9 cellular contexts compared by ENCODE assay signal in the genomic region with DNA sequence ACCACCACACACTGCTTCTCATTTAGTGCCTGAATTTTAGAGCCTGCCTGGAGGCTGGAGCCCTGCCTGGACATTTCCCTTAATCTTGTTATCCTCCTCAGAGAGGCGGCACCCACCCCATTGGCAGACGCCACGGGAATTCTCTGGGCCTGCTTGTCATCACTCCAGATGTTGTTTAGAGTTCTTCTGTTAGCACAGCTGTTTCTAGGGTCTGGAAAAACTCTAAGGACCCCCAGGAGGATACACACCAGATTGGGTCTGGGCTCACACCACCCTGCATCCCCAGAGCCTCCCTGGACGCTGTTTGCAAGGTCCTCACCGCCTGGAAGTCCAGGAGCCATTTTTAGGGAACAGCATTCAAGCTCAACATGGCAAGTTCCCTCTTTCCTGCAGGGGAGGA. TPM values are rescaled to one million over a fixed set of nuclear protein-coding genes. Genes with fewer than 3 reads are reported as not detected.
DNase-seq lines count a peak whose midpoint lies in the region; ATAC-seq and TF ChIP-seq lines count a peak whose summit lies in the region.
"Had no signal": no experiment of that assay in that cellular context is flagged by ENCODE, and none has a peak within 500 bp of the region (broad histone marks: within the 10 kb centered on the region; RNA-seq: fewer than 3 reads in every experiment).

No MANE protein-coding gene starts in this region.

- no peak overlapping the region for H3K4me2 ChIP-seq in neural progenitor cell

- 21 to 51% methylated on average over 5 of the region's 5 CpGs for WGBS in lower leg skin, 2 donors

- peak overlapping the region; percentile 17 for H2AFZ ChIP-seq in neural progenitor cell (replicated peaks)

- H3K9me3 Mint-ChIP-seq in endothelial cell (ENCODE audit: unreplicated experiment) (no peaks in the 10 kb centered on the region), neural progenitor cell (no peaks in the 10 kb centered on the region)

- no peak overlapping the region for H3K9ac ChIP-seq in neural progenitor cell

- ATAC-seq in GM18505 (IDR thresholded peaks at IDR 0.05; ENCODE audit: unreplicated experiment) = no peak

- no peaks in the 10 kb centered on the region for H3K36me3 Mint-ChIP-seq in endothelial cell (ENCODE audit: low read depth, unreplicated experiment)
- H3K36me3 Mint-ChIP-seq in neural progenitor cell = no peaks in the 10 kb centered on the region

- H3K27me3 ChIP-seq in MG63 (no peaks in the 10 kb centered on the region), neural progenitor cell (no peaks in the 10 kb centered on the region), H7 (ENCODE audit: control insufficient read depth, insufficient read depth, low read length) (no peaks in the 10 kb centered on the region)

- DNase-seq in AG10803 (ENCODE audit: low read depth) = peak; percentile 78
- DNase-seq in MG63 = peak; percentile 67
- no peak for DNase-seq in endothelial cell (ENCODE audit: low spot score)
- DNase-seq in neural progenitor cell (ENCODE audit: low spot score) = peak; percentile 18
- no peak for DNase-seq in GM10266 (ENCODE audit: extremely low spot score)
- DNase-seq in H7 = no peak
- DNase-seq in lower leg skin (ENCODE audit: low spot score in 2 of 2) = no peak

- H3K27ac ChIP-seq in neural progenitor cell = no peak overlapping the region

- H3K4me1 ChIP-seq in neural progenitor cell = peaks cover 20% of the 10 kb centered on the region

- H3K27ac Mint-ChIP-seq in endothelial cell (ENCODE audit: unreplicated experiment) (no peak overlapping the region), neural progenitor cell (peak overlapping the region; percentile 55)

- no peaks in the 10 kb centered on the region for H3K36me3 ChIP-seq in MG63
- H3K36me3 ChIP-seq in neural progenitor cell = no peaks in the 10 kb centered on the region
- H3K36me3 ChIP-seq in H7 (replicated peaks; ENCODE audit: control insufficient read depth, insufficient read depth, low read length) = no peaks in the 10 kb centered on the region

- no peaks in the 10 kb centered on the region for H4K20me1 ChIP-seq in neural progenitor cell (ENCODE audit: low read depth)

- H3K27me3 Mint-ChIP-seq in endothelial cell (ENCODE audit: unreplicated experiment) (peaks cover 7% of the 10 kb centered on the region), neural progenitor cell (ENCODE audit: insufficient read depth, low read depth) (peaks cover 9% of the 10 kb centered on the region)

- H3K79me2 ChIP-seq in neural progenitor cell (ENCODE audit: low read depth) = no peaks in the 10 kb centered on the region

- no peak for TF ChIP-seq POLR2A in GM18505 (IDR thresholded peaks at IDR 0.05; ENCODE audit: borderline replicate concordance, extremely low read depth, insufficient read depth, insufficient read length)
- no peak for TF ChIP-seq POLR2A in lower leg skin (IDR thresholded peaks at IDR 0.05)

- no peaks in the 10 kb centered on the region for H3K9me3 ChIP-seq in MG63
- no peaks in the 10 kb centered on the region for H3K9me3 ChIP-seq in neural progenitor cell (ENCODE audit: low read depth)

- H3K4me3 ChIP-seq in AG10803 (ENCODE audit: low read length) (peak overlapping the region; percentile 76), MG63 (peak overlapping the region; percentile 44), neural progenitor cell (no peak overlapping the region), H7 (ENCODE audit: insufficient read depth, low read depth, low read length) (no peak overlapping the region), lower leg skin (ENCODE audit: low read depth, poor library complexity, severe bottlenecking) (no peak overlapping the region)

- TF ChIP-seq CTCF in AG10803 (conservative IDR thresholded peaks at IDR 0.05; ENCODE audit: low read length) = no peak
- no peak for TF ChIP-seq CTCF in endothelial cell (IDR thresholded peaks at IDR 0.05; ENCODE audit: unreplicated experiment)
- no peak for TF ChIP-seq CTCF in neural progenitor cell (IDR thresholded peaks at IDR 0.05)
- no peak for TF ChIP-seq CTCF in GM10266 (IDR thresholded peaks at IDR 0.05; ENCODE audit: control insufficient read depth, insufficient read depth, low read depth, missing control alignments)
- TF ChIP-seq CTCF in lower leg skin (IDR thresholded peaks at IDR 0.05) = no peak

- H3K4me3 Mint-ChIP-seq in endothelial cell (ENCODE audit: unreplicated experiment) = peak overlapping the region; percentile 11
- no peak overlapping the region for H3K4me3 Mint-ChIP-seq in neural progenitor cell

- peaks cover 8% of the 10 kb centered on the region for H3F3A ChIP-seq in neural progenitor cell (ENCODE audit: low read depth)

- intact Hi-C loops in lower leg skin (cut with DNase I; ENCODE audit: low total_unique reads) = no loop called here

- H3K4me1 Mint-ChIP-seq in endothelial cell (ENCODE audit: unreplicated experiment) (peaks cover 47% of the 10 kb centered on the region), neural progenitor cell (peaks cover 27% of the 10 kb centered on the region)

RNA-seq across cellular contexts. Expression of a gene that starts 0.6 kb away (rescaled TPM):
- 4.2 and 4.9 TPM in 2 replicates for total RNA-seq in MG63 (2014; rRNA removed; shearing (Covaris generic); ENCODE audit: low replicate concordance)
- total RNA-seq in endothelial cell (ENCODE audit: unreplicated experiment) (0.38 TPM), neural progenitor cell (ENCODE audit: low replicate concordance) (not detected in 2 replicates), lower leg skin (10 to 100 TPM in 1 of 4 donors, 1 to 10 TPM in 3; 5.3 to 10.2 (median 6.6) TPM)
- not detected in 2 replicates for total RNA-seq in H7 (2014; rRNA removed; shearing (Covaris generic))
- total RNA-seq: HT1080 had no signal

RNA-seq across cellular contexts. Expression of a gene that starts 20.7 kb away (rescaled TPM):
- total RNA-seq in MG63 (2014; rRNA removed; shearing (Covaris generic); ENCODE audit: low replicate concordance) = not detected in 2 replicates
- total RNA-seq in endothelial cell (ENCODE audit: unreplicated experiment) (not detected), neural progenitor cell (ENCODE audit: low replicate concordance) (not detected in 2 replicates), lower leg skin (under 1 TPM; 0.42 to 0.97 (median 0.71) TPM)
- not detected in 2 replicates for total RNA-seq in H7 (2014; rRNA removed; shearing (Covaris generic))
- total RNA-seq: HT1080 had no signal

RNA-seq across cellular contexts. Expression of a gene that starts 42.1 kb away (rescaled TPM):
- total RNA-seq in MG63 (2014; rRNA removed; shearing (Covaris generic); ENCODE audit: low replicate concordance) = not detected in 2 replicates
- 1.3 TPM for total RNA-seq in endothelial cell (ENCODE audit: unreplicated experiment)
- 0.31 TPM in 1 of 2 replicates, not detected in the other for total RNA-seq in neural progenitor cell (ENCODE audit: low replicate concordance)
- total RNA-seq in H7 (2014; rRNA removed; shearing (Covaris generic)) = 0.10 and 0.11 TPM in 2 replicates
- total RNA-seq in lower leg skin = not detected
- total RNA-seq: HT1080 had no signal

Comparison
In these comparisons a context has a peak if more than half of its experiments do, and no peak if none do; other contexts are left out.
1. DNase-seq: peak in AG10803 (single experiment), MG63 (single experiment) and neural progenitor cell (single experiment); none in endothelial cell (single experiment), GM10266 (single experiment), H7 (single experiment) and lower leg skin (0 of 2).
2. H3K4me3 ChIP-seq: peak in AG10803 (single experiment) and MG63 (single experiment); none in neural progenitor cell (single experiment), H7 (single experiment) and lower leg skin (single experiment).